18 cellular contexts compared by ENCODE assay signal in genomic region chr12:112862570-112863137, GRCh38. TPM values are rescaled to one million over a fixed set of nuclear protein-coding genes. Genes with fewer than 3 reads are reported as not detected.
DNase-seq lines count a peak whose midpoint lies in the region; ATAC-seq and TF ChIP-seq lines count a peak whose summit lies in the region.
"Had no signal": no experiment of that assay in that cellular context is flagged by ENCODE, and none has a peak within 500 bp of the region (broad histone marks: within the 10 kb centered on the region; RNA-seq: fewer than 3 reads in every experiment).

No MANE protein-coding gene starts in this region.

- no peaks in the 10 kb centered on the region for H3K4me1 ChIP-seq in HEK293 (ENCODE audit: control insufficient read depth, insufficient read depth, low read length)
- no peaks in the 10 kb centered on the region for H3K4me1 ChIP-seq in H9 (ENCODE audit: insufficient read depth, low read length)
- H3K4me1 ChIP-seq: A549 had no signal

- no peaks in the 10 kb centered on the region for H3K23me2 ChIP-seq in H9 (ENCODE audit: insufficient read length, low read depth, low read length, poor library complexity, severe bottlenecking)

- H2AFZ ChIP-seq in H9 (ENCODE audit: low read length), result no peak overlapping the region

- no peaks in the 10 kb centered on the region for H3K79me1 ChIP-seq in H9 (ENCODE audit: insufficient read depth, low read depth, low read length, poor library complexity, severe bottlenecking)

- no peak overlapping the region for H3K23ac ChIP-seq in H9 (ENCODE audit: insufficient read length, low read depth, low read length)

- H3K4me3 ChIP-seq in HEK293 (ENCODE audit: low read depth, low read length), result no peak overlapping the region
- H3K4me3 ChIP-seq: A549 had no signal

- H3K9me3 ChIP-seq in HEK293 (ENCODE audit: control insufficient read depth, insufficient read depth, low read depth, low read length) (no peaks in the 10 kb centered on the region), H9 (ENCODE audit: control insufficient read depth, low read depth, low read length) (no peaks in the 10 kb centered on the region)
- H3K9me3 ChIP-seq: A549, BE2C had no signal

- POLR2A ChIA-PET in HEK293 (lab: Yijun Ruan, JAX), result no interaction called here

- H3K14ac ChIP-seq in H9 (ENCODE audit: insufficient read depth, low read length), result no peak overlapping the region

- no peaks in the 10 kb centered on the region for H3K9me3 Mint-ChIP-seq in natural killer cell treated with Interleukin-12 subunit alpha and Interleukin-12 subunit beta and Interleukin-15 and Interleukin-18, amount 100 ng/mL, for 72 hours
- H3K9me3 Mint-ChIP-seq in H9, result no peaks in the 10 kb centered on the region

- H3T11ph ChIP-seq in H9 (ENCODE audit: low read length), result no peak overlapping the region

- no peak overlapping the region for H3K4ac ChIP-seq in H9 (ENCODE audit: low read depth, low read length)

- H2AK5ac ChIP-seq in H9 (ENCODE audit: insufficient read length, low read length), result no peak overlapping the region

- no peak overlapping the region for H3K56ac ChIP-seq in H9 (ENCODE audit: insufficient read length, low read depth, low read length)

- H3K79me2 ChIP-seq in H9 (ENCODE audit: insufficient read depth, low read length), result no peaks in the 10 kb centered on the region

- no peak overlapping the region for H3K27ac Mint-ChIP-seq in natural killer cell treated with Interleukin-12 subunit alpha and Interleukin-12 subunit beta and Interleukin-15 and Interleukin-18, amount 100 ng/mL, for 72 hours
- H3K27ac Mint-ChIP-seq in H9, result no peak overlapping the region
- H3K27ac Mint-ChIP-seq: IgD-negative memory B cell had no signal

- H3K4me2 ChIP-seq in H9 (ENCODE audit: insufficient read depth, insufficient read length, low read length), result no peak overlapping the region
- H3K4me2 ChIP-seq: A549 had no signal

- H3K4me3 Mint-ChIP-seq in natural killer cell treated with Interleukin-12 subunit alpha and Interleukin-12 subunit beta and Interleukin-15 and Interleukin-18, amount 100 ng/mL, for 72 hours, result no peak overlapping the region
- H3K4me3 Mint-ChIP-seq in H9, result no peak overlapping the region
- H3K4me3 Mint-ChIP-seq: IgD-negative memory B cell had no signal

- H4K8ac ChIP-seq in H9 (replicated peaks; ENCODE audit: insufficient read length, low read depth, low read length), result no peak overlapping the region

- no peaks in the 10 kb centered on the region for H3K27me3 ChIP-seq in H9 (ENCODE audit: insufficient read depth, low read length)
- H3K27me3 ChIP-seq: BE2C had no signal

- no peak overlapping the region for H3K9ac ChIP-seq in H9 (ENCODE audit: extremely low read depth, insufficient read length, low read length)

- H3K36me3 Mint-ChIP-seq in natural killer cell treated with Interleukin-12 subunit alpha and Interleukin-12 subunit beta and Interleukin-15 and Interleukin-18, amount 100 ng/mL, for 72 hours, result no peaks in the 10 kb centered on the region
- no peaks in the 10 kb centered on the region for H3K36me3 Mint-ChIP-seq in H9 (ENCODE audit: insufficient read depth in 1 of 3, low read depth in 3 of 3)
- H3K36me3 Mint-ChIP-seq: IgD-negative memory B cell had no signal

- peaks cover 15 to 20% of the 10 kb centered on the region in 2 donors for H3K27me3 Mint-ChIP-seq in natural killer cell treated with Interleukin-12 subunit alpha and Interleukin-12 subunit beta and Interleukin-15 and Interleukin-18, amount 100 ng/mL, for 72 hours
- peaks cover 35% of the 10 kb centered on the region for H3K27me3 Mint-ChIP-seq in H9 (ENCODE audit: low read depth)

- no peak overlapping the region for H2BK5ac ChIP-seq in H9 (ENCODE audit: insufficient read length, low read length)

- H4K5ac ChIP-seq in H9 (ENCODE audit: insufficient read length, low read depth, low read length), result no peak overlapping the region

- no peak overlapping the region for H2BK120ac ChIP-seq in H9 (ENCODE audit: low read depth, low read length, poor library complexity, severe bottlenecking)

- TF ChIP-seq CTCF in HEK293 (tag by site-specific recombination; IDR thresholded peaks at IDR 0.05) (no peak), H9 (conservative IDR thresholded peaks at IDR 0.05) (no peak)

- H2BK20ac ChIP-seq in H9 (ENCODE audit: low read depth, low read length, poor library complexity, severe bottlenecking), result no peak overlapping the region

- H2BK12ac ChIP-seq in H9 (ENCODE audit: insufficient read length, low read depth, low read length), result no peak overlapping the region

- no peaks in the 10 kb centered on the region for H3K4me1 Mint-ChIP-seq in natural killer cell treated with Interleukin-12 subunit alpha and Interleukin-12 subunit beta and Interleukin-15 and Interleukin-18, amount 100 ng/mL, for 72 hours (ENCODE audit: low read depth in 2 of 2)
- H3K4me1 Mint-ChIP-seq in H9, result no peaks in the 10 kb centered on the region

- ATAC-seq in natural killer cell treated with Interleukin-12 subunit alpha and Interleukin-12 subunit beta and Interleukin-15 and Interleukin-18, amount 100 ng/mL, for 72 hours, result no peak
- ATAC-seq: A549, SK-N-SH treated with all-trans-retinoic acid at 6 μM for 48 hours had no signal

- H3K27ac ChIP-seq in HEK293 (ENCODE audit: extremely low read depth, low read depth, low read length) (no peak overlapping the region), H9 (ENCODE audit: insufficient read length, low read depth, low read length) (no peak overlapping the region)
- H3K27ac ChIP-seq: A549, RWPE1 had no signal

- H3K18ac ChIP-seq in H9 (ENCODE audit: insufficient read length, low read depth, low read length), result no peak overlapping the region

- no peaks in the 10 kb centered on the region for H3K36me3 ChIP-seq in HEK293 (ENCODE audit: control insufficient read depth in 2 of 2, insufficient read depth in 1 of 2, low read length in 2 of 2)

- H4K91ac ChIP-seq in H9 (ENCODE audit: insufficient read length, low read depth, low read length), result no peak overlapping the region

- H4K20me1 ChIP-seq in H9 (ENCODE audit: control insufficient read depth, insufficient read depth, insufficient read length), result no peaks in the 10 kb centered on the region

- DNase-seq in DMS153 (lab: John Stamatoyannopoulos, UW) (peak; percentile 14), NCI-H748 treated with DMSO at 0.1 percent for 48 hours (lab: John Stamatoyannopoulos, UW) (peak; percentile 8), islet precursor cell (peak; percentile 45), NOMO-1 treated with dmso at 0.1 percent for 144 hours (lab: John Stamatoyannopoulos, UW; ENCODE audit: unreplicated experiment) (no peak), H9 (no peak)
- no peak for DNase-seq in natural killer cell treated with Interleukin-12 subunit alpha and Interleukin-12 subunit beta and Interleukin-15 and Interleukin-18, amount 100 ng/mL, for 72 hours (ENCODE audit: low spot score)
- DNase-seq: BE2C, DMS79, NCI-H1105 treated with DMSO at 0.1 percent for 48 hours, NCI-H1930, NCI-H2227 treated with DMSO at 0.1 percent for 48 hours, NCI-H524, SIG-M5 had no signal

- WGBS in H9 (ENCODE audit: extremely low coverage, insufficient read length, low lambda C conversion rate), result no CpG with 5 or more reads among the region's 10 CpGs

- no peak overlapping the region for H2BK15ac ChIP-seq in H9 (ENCODE audit: low read depth, low read length)

- CTCF ChIA-PET in HEK293 (lab: Yijun Ruan, JAX), result no interaction called here

TF ChIP-seq in HEK293, 187 proteins besides CTCF, POLR2A, EP300 and RAD21:
- TF ChIP-seq BCL11A (tag by site-specific recombination; IDR thresholded peaks at IDR 0.05; ENCODE audit: low read depth), result no peak
- TF ChIP-seq ZBTB7A (tag by site-specific recombination; IDR thresholded peaks at IDR 0.05; ENCODE audit: low read depth), result no peak
- TF ChIP-seq KLF1 (tag by site-specific recombination; IDR thresholded peaks at IDR 0.05), result peak; percentile 52; the same call in 1 of the 2 replicates

RNA-seq across cellular contexts. Expression of gene OAS1, which starts 44.1 kb away (rescaled TPM):
- 1 to 10 TPM; 2.8 to 4.7 TPM for total RNA-seq in natural killer cell treated with Interleukin-12 subunit alpha and Interleukin-12 subunit beta and Interleukin-15 and Interleukin-18, amount 100 ng/mL, for 72 hours
- 0.20 TPM in 1 of 2 replicates, not detected in the other for total RNA-seq in H9 (2021)

Comparison
In these comparisons a context has a peak if more than half of its experiments do, and no peak if none do; other contexts are left out.
1. DNase-seq: peak in DMS153 (single experiment), NCI-H748 treated with DMSO at 0.1 percent for 48 hours (single experiment) and islet precursor cell (single experiment); none in NOMO-1 treated with dmso at 0.1 percent for 144 hours (single experiment), natural killer cell treated with Interleukin-12 subunit alpha and Interleukin-12 subunit beta and Interleukin-15 and Interleukin-18, amount 100 ng/mL, for 72 hours (single experiment) and H9 (single experiment).